ENCODE assay signal across 16 cellular contexts in genomic region chr4:185518494-185518893, GRCh38. TPM values are rescaled to one million over a fixed set of nuclear protein-coding genes. Genes with fewer than 3 reads are reported as not detected.
DNase-seq lines count a peak whose midpoint lies in the region; ATAC-seq and TF ChIP-seq lines count a peak whose summit lies in the region.
"Had no signal": no experiment of that assay in that cellular context is flagged by ENCODE, and none has a peak within 500 bp of the region (broad histone marks: within the 10 kb centered on the region; RNA-seq: fewer than 3 reads in every experiment).

No MANE protein-coding gene starts in this region.

- ATAC-seq in psoas muscle, result no peak
- ATAC-seq: GM23338, HepG2 had no signal

- 27 to 66% (median 30%) methylated on average over 1 of the region's 1 CpG for WGBS in psoas muscle, 3 donors

- CTCF ChIA-PET in HEK293 (lab: Yijun Ruan, JAX), result no interaction called here

- H3K4me1 ChIP-seq in HEK293 (ENCODE audit: control insufficient read depth, insufficient read depth, low read length) (no peaks in the 10 kb centered on the region), psoas muscle (peaks cover 58% of the 10 kb centered on the region)
- H3K4me1 ChIP-seq: BE2C had no signal

- no peaks in the 10 kb centered on the region for H3K27me3 ChIP-seq in psoas muscle (ENCODE audit: insufficient read depth in 3 of 3, low read length in 2 of 3)
- H3K27me3 ChIP-seq: BE2C had no signal

- TF ChIP-seq CTCF in HEK293 (tag by site-specific recombination; IDR thresholded peaks at IDR 0.05), result no peak
- no peak for TF ChIP-seq CTCF in psoas muscle (IDR thresholded peaks at IDR 0.05)

- H3K36me3 ChIP-seq in HEK293 (ENCODE audit: control insufficient read depth in 2 of 2, insufficient read depth in 1 of 2, low read length in 2 of 2) (peaks cover 0 to 23% of the 10 kb centered on the region in 2 experiments; a peak in 2 of 3 replicates), psoas muscle (ENCODE audit: insufficient read depth in 1 of 2, low read depth in 1 of 2) (peaks cover 0 to 76% of the 10 kb centered on the region in 2 donors)
- H3K36me3 ChIP-seq: BE2C had no signal

- in situ Hi-C loops in KBM-7 (cut with MboI; ENCODE audit: low pct_unique_long_range_greater_than_20kb, low sequenced_read_pairs), result no loop called here

- H3K4me3 ChIP-seq in HEK293 (ENCODE audit: low read depth, low read length) (no peak overlapping the region), psoas muscle (no peak overlapping the region)
- H3K4me3 ChIP-seq: GM23338 had no signal

- POLR2A ChIA-PET in HEK293 (lab: Yijun Ruan, JAX), result no interaction called here

- intact Hi-C loops in psoas muscle (cut with DNase I), result no loop called here

- DNase-seq in dermis blood vessel endothelial cell (peak; percentile 29), psoas muscle (no peak), KBM-7 (no peak), GF-D8 (lab: John Stamatoyannopoulos, UW) (no peak), NCI-H2107 treated with DMSO at 0.1 percent for 48 hours (lab: John Stamatoyannopoulos, UW; ENCODE audit: unreplicated experiment) (no peak)
- DNase-seq: ACHN; BE2C; Caco-2; CD4-positive, alpha-beta T cell; HCEC 1CT; HFFc6 had no signal

- H3K27ac ChIP-seq in HEK293 (ENCODE audit: extremely low read depth, low read depth, low read length), result no peak overlapping the region
- H3K27ac ChIP-seq in psoas muscle, result peak overlapping the region; percentile 80
- H3K27ac ChIP-seq: C4-2B had no signal

- H3K9me3 ChIP-seq in HEK293 (ENCODE audit: control insufficient read depth, insufficient read depth, low read depth, low read length), result no peaks in the 10 kb centered on the region
- no peaks in the 10 kb centered on the region for H3K9me3 ChIP-seq in psoas muscle
- H3K9me3 ChIP-seq: BE2C, Caco-2 had no signal

TF ChIP-seq in HEK293, 187 proteins besides CTCF, POLR2A, EP300 and RAD21:
- TF ChIP-seq, protein P1, sequence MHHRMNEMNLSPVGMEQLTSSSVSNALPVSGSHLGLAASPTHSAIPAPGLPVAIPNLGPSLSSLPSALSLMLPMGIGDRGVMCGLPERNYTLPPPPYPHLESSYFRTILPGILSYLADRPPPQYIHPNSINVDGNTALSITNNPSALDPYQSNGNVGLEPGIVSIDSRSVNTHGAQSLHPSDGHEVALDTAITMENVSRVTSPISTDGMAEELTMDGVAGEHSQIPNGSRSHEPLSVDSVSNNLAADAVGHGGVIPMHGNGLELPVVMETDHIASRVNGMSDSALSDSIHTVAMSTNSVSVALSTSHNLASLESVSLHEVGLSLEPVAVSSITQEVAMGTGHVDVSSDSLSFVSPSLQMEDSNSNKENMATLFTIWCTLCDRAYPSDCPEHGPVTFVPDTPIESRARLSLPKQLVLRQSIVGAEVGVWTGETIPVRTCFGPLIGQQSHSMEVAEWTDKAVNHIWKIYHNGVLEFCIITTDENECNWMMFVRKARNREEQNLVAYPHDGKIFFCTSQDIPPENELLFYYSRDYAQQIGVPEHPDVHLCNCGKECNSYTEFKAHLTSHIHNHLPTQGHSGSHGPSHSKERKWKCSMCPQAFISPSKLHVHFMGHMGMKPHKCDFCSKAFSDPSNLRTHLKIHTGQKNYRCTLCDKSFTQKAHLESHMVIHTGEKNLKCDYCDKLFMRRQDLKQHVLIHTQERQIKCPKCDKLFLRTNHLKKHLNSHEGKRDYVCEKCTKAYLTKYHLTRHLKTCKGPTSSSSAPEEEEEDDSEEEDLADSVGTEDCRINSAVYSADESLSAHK (tag by site-specific recombination; IDR thresholded peaks at IDR 0.05), result peak; percentile 83
- TF ChIP-seq ZNF280C (tag by site-specific recombination; IDR thresholded peaks at IDR 0.05), result no peak

RNA-seq across cellular contexts. Expression of gene PDLIM3, which starts 16.8 kb away (rescaled TPM):
- total RNA-seq in dermis blood vessel endothelial cell (41.0 and 113 TPM in 2 replicates), psoas muscle (1,000 to 10,000 TPM; 2,718 to 5,341 (median 3,828) TPM)
- polyA plus RNA-seq in psoas muscle, result 1,000 to 10,000 TPM in 2 of 3 donors, 100 to 1,000 TPM in 1; 703 to 2,553 (median 1,460) TPM
- total RNA-seq: CD4-positive, alpha-beta T cell; HFFc6 had no signal

RNA-seq across cellular contexts. Expression of gene CCDC110, which starts 47.0 kb away (rescaled TPM):
- total RNA-seq in dermis blood vessel endothelial cell (0.42 and 0.68 TPM in 2 replicates), psoas muscle (1 to 10 TPM in 2 of 4 donors, under 1 TPM in 2; 0.54 to 7.0 (median 3.2) TPM)
- 1 to 10 TPM in 1 of 3 donors, under 1 TPM in 2; 0.07 to 5.9 (median 0.65) TPM for polyA plus RNA-seq in psoas muscle
- total RNA-seq: Caco-2, HepG2, HFFc6 had no signal
- polyA plus RNA-seq: HepG2, IgD-negative memory B cell had no signal

Comparison
In these comparisons a context has a peak if more than half of its experiments do, and no peak if none do; other contexts are left out.
1. RNA of gene PDLIM3, which starts 16.8 kb away (total RNA-seq): 2,718 to 5,341 TPM in psoas muscle; 41.0 to 113 TPM in dermis blood vessel endothelial cell; every median in the first group is over 10 times any median in the second.